Comparison of ENCODE assay signal across 8 cellular contexts in genomic region chr5:138542120-138542955, GRCh38. TPM values are rescaled to one million over a fixed set of nuclear protein-coding genes. Genes with fewer than 3 reads are reported as not detected.
DNase-seq lines count a peak whose midpoint lies in the region; ATAC-seq and TF ChIP-seq lines count a peak whose summit lies in the region.

No MANE protein-coding gene starts in this region.

- POLR2A ChIA-PET in CD4-positive, alpha-beta T cell (lab: Charles Lee), result interaction anchor here (0.7 to 4.3 kb wide), 24 partner anchors 8 to 1859 kb away, joined by 3 to 152 read pairs (median 6); partner anchors contain the start of genes ANKHD1, CDC25C, EGR1 and FAM53C

- intact Hi-C loops in CD4-positive, alpha-beta T cell (cut with DNase I, micrococcal nuclease), result loop anchor here (2.0 to 10.0 kb wide), 6 partner anchors 48 to 652 kb away; partner anchors contain the start of genes KDM3B (in 2 of the 2), CDC23 (in 1 of the 2), EGR1 (in 1 of the 2) and SIL1 (in 1 of the 2)

- peaks cover 53% of the 10 kb centered on the region for H3K36me3 Mint-ChIP-seq in CD4-positive, alpha-beta T cell (ENCODE audit: low read depth)

- H3K4me3 Mint-ChIP-seq in CD4-positive, alpha-beta T cell, result peak overlapping the region; percentile 99

- H3K9me3 Mint-ChIP-seq in CD4-positive, alpha-beta T cell, result no peaks in the 10 kb centered on the region

- H3K4me1 Mint-ChIP-seq in CD4-positive, alpha-beta T cell (ENCODE audit: low read depth), result peaks cover 81% of the 10 kb centered on the region

- no peaks in the 10 kb centered on the region for H3K27me3 ChIP-seq in CD4-positive, alpha-beta T cell (ENCODE audit: control insufficient read depth, insufficient read depth, low read length)

- H3K27ac ChIP-seq in CD4-positive, alpha-beta T cell (ENCODE audit: low read depth, low read length), result peak overlapping the region; percentile 99

- peak overlapping the region; percentile 98 for H3K4me3 ChIP-seq in skeletal muscle cell (ENCODE audit: low read depth, low read length)

- H3K27ac Mint-ChIP-seq in CD4-positive, alpha-beta T cell, result peak overlapping the region; percentile 99

- peak; percentile 27 for ATAC-seq in CD4-positive, alpha-beta T cell (ENCODE audit: poor library complexity)
- ATAC-seq in HG02943 (IDR thresholded peaks at IDR 0.05; ENCODE audit: low read depth, unreplicated experiment), result peak; percentile 7

- no peaks in the 10 kb centered on the region for H3K27me3 Mint-ChIP-seq in CD4-positive, alpha-beta T cell

- peak in 1 of 10 experiments; percentile 18 for DNase-seq in CD4-positive, alpha-beta T cell
- peak; percentile 19 for DNase-seq in activated T-cell treated with anti-CD3 and anti-CD28 coated beads for 48 hours (ENCODE audit: low read depth)
- DNase-seq in glomerular visceral epithelial cell (ENCODE audit: extremely low spot score), result peak; percentile 26
- DNase-seq in skeletal muscle cell (ENCODE audit: low read depth), result no peak
- DNase-seq in hippocampal formation (lab: John Stamatoyannopoulos, UW), result no peak
- no peak for DNase-seq in NCI-H1105 (lab: John Stamatoyannopoulos, UW)
- no peak for DNase-seq in H4 (ENCODE audit: low spot score)

- TF ChIP-seq CTCF in CD4-positive, alpha-beta T cell (IDR thresholded peaks at IDR 0.05), result no peak

- CTCF ChIA-PET in CD4-positive, alpha-beta T cell (lab: Charles Lee), result interaction anchor here (0.9 to 3.3 kb wide), 5 partner anchors 33 to 211 kb away, joined by 3 to 16 read pairs (median 8); partner anchors contain the start of genes CDC25C, EGR1, HSPA9 and KDM3B

- no peaks in the 10 kb centered on the region for H3K9me3 ChIP-seq in CD4-positive, alpha-beta T cell (ENCODE audit: control insufficient read depth, low read length)

RNA-seq across cellular contexts. Expression of gene ETF1, which starts 0.7 kb away (rescaled TPM):
- 100 to 1,000 TPM; 178 to 187 TPM for total RNA-seq in CD4-positive, alpha-beta T cell
- total RNA-seq in H4 (2014; rRNA removed; shearing (Covaris generic)), result 163 and 179 TPM in 2 replicates

RNA-seq across cellular contexts. Expression of gene HSPA9, which starts 32.9 kb away (rescaled TPM):
- total RNA-seq in CD4-positive, alpha-beta T cell, result 100 to 1,000 TPM; 354 to 366 TPM
- 647 and 690 TPM in 2 replicates for total RNA-seq in H4 (2014; rRNA removed; shearing (Covaris generic))

Comparison
In these comparisons a context has a peak if more than half of its experiments do, and no peak if none do; other contexts are left out.
1. DNase-seq: peak in activated T-cell treated with anti-CD3 and anti-CD28 coated beads for 48 hours (single experiment) and glomerular visceral epithelial cell (single experiment); none in skeletal muscle cell (single experiment), hippocampal formation (0 of 2), NCI-H1105 (single experiment) and H4 (single experiment).